Comparison of ENCODE assay signal across 1 cellular context in the genomic region with DNA sequence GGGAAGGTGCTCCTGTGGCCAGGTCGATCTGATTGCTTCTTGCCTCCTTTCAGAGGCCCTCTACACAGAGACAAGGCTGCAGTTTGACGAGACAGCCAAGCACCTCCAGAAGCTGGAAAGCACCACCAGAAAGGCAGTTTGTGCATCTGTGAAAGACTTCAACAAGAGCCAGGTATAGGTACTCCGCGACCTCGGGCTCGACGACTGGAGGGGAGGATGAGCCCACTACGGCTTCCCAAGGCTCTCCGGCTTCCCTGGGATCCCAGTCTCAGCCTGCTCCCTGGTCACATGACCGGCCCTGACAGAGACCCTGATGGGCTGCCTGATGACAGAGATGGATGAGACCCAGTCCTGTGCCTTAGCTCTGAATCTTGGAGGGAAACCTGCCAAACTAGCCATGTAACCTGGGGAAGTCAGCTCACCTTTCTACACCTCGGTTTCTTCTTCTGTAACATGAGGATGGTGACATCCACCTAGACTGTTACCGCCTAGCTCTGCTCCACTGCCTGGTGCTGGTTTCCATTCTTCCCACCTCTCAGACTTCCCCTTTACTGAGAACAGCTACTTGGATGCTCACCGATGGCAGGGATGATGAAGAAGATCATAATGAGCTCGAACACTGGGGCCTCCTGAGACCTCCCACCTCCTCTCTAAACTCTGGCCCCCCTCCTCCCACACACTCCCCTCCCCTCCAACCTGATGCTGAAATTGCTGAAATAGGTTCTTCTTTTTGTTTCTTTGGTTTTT.
TF ChIP-seq lines count a peak whose summit lies in the region.

No MANE protein-coding gene starts in this region.

TF ChIP-seq in H1, 55 proteins besides CTCF, POLR2A, EP300 and RAD21 (continued from another document):
- TF ChIP-seq, protein P1, sequence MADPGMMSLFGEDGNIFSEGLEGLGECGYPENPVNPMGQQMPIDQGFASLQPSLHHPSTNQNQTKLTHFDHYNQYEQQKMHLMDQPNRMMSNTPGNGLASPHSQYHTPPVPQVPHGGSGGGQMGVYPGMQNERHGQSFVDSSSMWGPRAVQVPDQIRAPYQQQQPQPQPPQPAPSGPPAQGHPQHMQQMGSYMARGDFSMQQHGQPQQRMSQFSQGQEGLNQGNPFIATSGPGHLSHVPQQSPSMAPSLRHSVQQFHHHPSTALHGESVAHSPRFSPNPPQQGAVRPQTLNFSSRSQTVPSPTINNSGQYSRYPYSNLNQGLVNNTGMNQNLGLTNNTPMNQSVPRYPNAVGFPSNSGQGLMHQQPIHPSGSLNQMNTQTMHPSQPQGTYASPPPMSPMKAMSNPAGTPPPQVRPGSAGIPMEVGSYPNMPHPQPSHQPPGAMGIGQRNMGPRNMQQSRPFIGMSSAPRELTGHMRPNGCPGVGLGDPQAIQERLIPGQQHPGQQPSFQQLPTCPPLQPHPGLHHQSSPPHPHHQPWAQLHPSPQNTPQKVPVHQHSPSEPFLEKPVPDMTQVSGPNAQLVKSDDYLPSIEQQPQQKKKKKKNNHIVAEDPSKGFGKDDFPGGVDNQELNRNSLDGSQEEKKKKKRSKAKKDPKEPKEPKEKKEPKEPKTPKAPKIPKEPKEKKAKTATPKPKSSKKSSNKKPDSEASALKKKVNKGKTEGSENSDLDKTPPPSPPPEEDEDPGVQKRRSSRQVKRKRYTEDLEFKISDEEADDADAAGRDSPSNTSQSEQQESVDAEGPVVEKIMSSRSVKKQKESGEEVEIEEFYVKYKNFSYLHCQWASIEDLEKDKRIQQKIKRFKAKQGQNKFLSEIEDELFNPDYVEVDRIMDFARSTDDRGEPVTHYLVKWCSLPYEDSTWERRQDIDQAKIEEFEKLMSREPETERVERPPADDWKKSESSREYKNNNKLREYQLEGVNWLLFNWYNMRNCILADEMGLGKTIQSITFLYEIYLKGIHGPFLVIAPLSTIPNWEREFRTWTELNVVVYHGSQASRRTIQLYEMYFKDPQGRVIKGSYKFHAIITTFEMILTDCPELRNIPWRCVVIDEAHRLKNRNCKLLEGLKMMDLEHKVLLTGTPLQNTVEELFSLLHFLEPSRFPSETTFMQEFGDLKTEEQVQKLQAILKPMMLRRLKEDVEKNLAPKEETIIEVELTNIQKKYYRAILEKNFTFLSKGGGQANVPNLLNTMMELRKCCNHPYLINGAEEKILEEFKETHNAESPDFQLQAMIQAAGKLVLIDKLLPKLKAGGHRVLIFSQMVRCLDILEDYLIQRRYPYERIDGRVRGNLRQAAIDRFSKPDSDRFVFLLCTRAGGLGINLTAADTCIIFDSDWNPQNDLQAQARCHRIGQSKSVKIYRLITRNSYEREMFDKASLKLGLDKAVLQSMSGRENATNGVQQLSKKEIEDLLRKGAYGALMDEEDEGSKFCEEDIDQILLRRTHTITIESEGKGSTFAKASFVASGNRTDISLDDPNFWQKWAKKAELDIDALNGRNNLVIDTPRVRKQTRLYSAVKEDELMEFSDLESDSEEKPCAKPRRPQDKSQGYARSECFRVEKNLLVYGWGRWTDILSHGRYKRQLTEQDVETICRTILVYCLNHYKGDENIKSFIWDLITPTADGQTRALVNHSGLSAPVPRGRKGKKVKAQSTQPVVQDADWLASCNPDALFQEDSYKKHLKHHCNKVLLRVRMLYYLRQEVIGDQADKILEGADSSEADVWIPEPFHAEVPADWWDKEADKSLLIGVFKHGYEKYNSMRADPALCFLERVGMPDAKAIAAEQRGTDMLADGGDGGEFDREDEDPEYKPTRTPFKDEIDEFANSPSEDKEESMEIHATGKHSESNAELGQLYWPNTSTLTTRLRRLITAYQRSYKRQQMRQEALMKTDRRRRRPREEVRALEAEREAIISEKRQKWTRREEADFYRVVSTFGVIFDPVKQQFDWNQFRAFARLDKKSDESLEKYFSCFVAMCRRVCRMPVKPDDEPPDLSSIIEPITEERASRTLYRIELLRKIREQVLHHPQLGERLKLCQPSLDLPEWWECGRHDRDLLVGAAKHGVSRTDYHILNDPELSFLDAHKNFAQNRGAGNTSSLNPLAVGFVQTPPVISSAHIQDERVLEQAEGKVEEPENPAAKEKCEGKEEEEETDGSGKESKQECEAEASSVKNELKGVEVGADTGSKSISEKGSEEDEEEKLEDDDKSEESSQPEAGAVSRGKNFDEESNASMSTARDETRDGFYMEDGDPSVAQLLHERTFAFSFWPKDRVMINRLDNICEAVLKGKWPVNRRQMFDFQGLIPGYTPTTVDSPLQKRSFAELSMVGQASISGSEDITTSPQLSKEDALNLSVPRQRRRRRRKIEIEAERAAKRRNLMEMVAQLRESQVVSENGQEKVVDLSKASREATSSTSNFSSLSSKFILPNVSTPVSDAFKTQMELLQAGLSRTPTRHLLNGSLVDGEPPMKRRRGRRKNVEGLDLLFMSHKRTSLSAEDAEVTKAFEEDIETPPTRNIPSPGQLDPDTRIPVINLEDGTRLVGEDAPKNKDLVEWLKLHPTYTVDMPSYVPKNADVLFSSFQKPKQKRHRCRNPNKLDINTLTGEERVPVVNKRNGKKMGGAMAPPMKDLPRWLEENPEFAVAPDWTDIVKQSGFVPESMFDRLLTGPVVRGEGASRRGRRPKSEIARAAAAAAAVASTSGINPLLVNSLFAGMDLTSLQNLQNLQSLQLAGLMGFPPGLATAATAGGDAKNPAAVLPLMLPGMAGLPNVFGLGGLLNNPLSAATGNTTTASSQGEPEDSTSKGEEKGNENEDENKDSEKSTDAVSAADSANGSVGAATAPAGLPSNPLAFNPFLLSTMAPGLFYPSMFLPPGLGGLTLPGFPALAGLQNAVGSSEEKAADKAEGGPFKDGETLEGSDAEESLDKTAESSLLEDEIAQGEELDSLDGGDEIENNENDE (IDR thresholded peaks at IDR 0.05; ENCODE audit: insufficient replicate concordance, low read length) = no peak
- TF ChIP-seq MAFK (IDR thresholded peaks at IDR 0.05; ENCODE audit: low read depth, low read length) (no peak), CBX5 (IDR thresholded peaks at IDR 0.05; ENCODE audit: low read depth, low read length) (no peak), KDM4A (IDR thresholded peaks at IDR 0.05; ENCODE audit: low read depth, low read length, severe bottlenecking) (no peak), SIX5 (IDR thresholded peaks at IDR 0.05; ENCODE audit: low read depth, low read length) (no peak)
- TF ChIP-seq, protein P2, sequence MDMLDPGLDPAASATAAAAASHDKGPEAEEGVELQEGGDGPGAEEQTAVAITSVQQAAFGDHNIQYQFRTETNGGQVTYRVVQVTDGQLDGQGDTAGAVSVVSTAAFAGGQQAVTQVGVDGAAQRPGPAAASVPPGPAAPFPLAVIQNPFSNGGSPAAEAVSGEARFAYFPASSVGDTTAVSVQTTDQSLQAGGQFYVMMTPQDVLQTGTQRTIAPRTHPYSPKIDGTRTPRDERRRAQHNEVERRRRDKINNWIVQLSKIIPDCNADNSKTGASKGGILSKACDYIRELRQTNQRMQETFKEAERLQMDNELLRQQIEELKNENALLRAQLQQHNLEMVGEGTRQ (IDR thresholded peaks at IDR 0.05; ENCODE audit: low read length) = peak; percentile 36; the same call in 1 of the 2 replicates
